31 cellular contexts compared by ENCODE assay signal in the genomic region with DNA sequence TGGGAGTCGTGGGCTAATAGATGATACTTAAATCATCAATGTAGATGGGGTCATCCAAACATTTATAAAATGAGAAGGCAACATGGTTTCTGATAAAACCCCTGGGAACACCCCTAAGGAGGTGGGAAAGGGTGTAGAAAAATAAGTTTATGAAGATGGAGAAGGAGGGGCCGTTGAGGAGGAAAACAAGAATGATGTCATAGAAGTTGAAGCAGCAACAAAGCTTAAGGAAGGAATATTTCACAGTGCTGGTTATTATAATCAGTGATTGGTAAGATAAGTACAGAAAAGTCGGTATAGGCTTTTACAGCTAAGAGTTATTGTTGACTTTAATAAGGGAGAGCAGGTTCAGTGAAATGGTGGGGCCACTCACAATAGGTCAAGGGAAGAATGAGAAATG.
"Had no signal": no experiment of that assay in that cellular context is flagged by ENCODE, and none has a peak within 500 bp of the region (broad histone marks: within the 10 kb centered on the region; RNA-seq: fewer than 3 reads in every experiment).

No MANE protein-coding gene starts in this region.

- H3K36me3 ChIP-seq: ascending aorta, breast epithelium, cardiac muscle cell, colonic mucosa, esophagus squamous epithelium, gastroesophageal sphincter, heart right ventricle had no signal

- H3K27ac Mint-ChIP-seq: activated CD4-positive, alpha-beta memory T cell treated with anti-CD3 and anti-CD28 coated beads for 36 hours; activated CD4-positive, alpha-beta T cell treated with anti-CD3 and anti-CD28 coated beads for 36 hours; activated CD4-positive, alpha-beta T cell treated with anti-CD3 and anti-CD28 coated beads, Interleukin-2, amount 10 ng/mL, durations not matched to agents 24 days and 14 days; activated CD8-positive, alpha-beta memory T cell treated with anti-CD3 and anti-CD28 coated beads, Interleukin-2, amount 10 ng/mL, durations not matched to agents 7 days and 5 days; activated CD8-positive, alpha-beta T cell treated with anti-CD3 and anti-CD28 coated beads, Interleukin-2, amount 10 ng/mL, durations not matched to agents 7 days and 5 days; activated naive CD4-positive, alpha-beta T cell treated with anti-CD3 and anti-CD28 coated beads, Interleukin-2, amount 50 U/mL, for 72 hours; activated naive CD8-positive, alpha-beta T cell treated with anti-CD3 and anti-CD28 coated beads, Interleukin-2, amount 10 ng/mL, durations not matched to agents 7 days and 5 days; activated T-helper 17 cell treated with anti-CD3 and anti-CD28 coated beads, Interleukin-2, amount 50 U/mL, for 72 hours; brain; endodermal cell had no signal

- H3K4me3 Mint-ChIP-seq: activated CD4-positive, alpha-beta memory T cell treated with anti-CD3 and anti-CD28 coated beads for 36 hours; activated CD4-positive, alpha-beta T cell treated with anti-CD3 and anti-CD28 coated beads for 36 hours; activated CD4-positive, alpha-beta T cell treated with anti-CD3 and anti-CD28 coated beads, Interleukin-2, amount 10 ng/mL, durations not matched to agents 24 days and 14 days; activated CD8-positive, alpha-beta memory T cell treated with anti-CD3 and anti-CD28 coated beads, Interleukin-2, amount 10 ng/mL, durations not matched to agents 7 days and 5 days; activated CD8-positive, alpha-beta T cell treated with anti-CD3 and anti-CD28 coated beads, Interleukin-2, amount 10 ng/mL, durations not matched to agents 7 days and 5 days; activated naive CD8-positive, alpha-beta T cell treated with anti-CD3 and anti-CD28 coated beads, Interleukin-2, amount 10 ng/mL, durations not matched to agents 7 days and 5 days; activated T-helper 17 cell treated with anti-CD3 and anti-CD28 coated beads, Interleukin-2, amount 50 U/mL, for 72 hours; brain; endodermal cell had no signal

- H3K9me3 Mint-ChIP-seq: activated CD4-positive, alpha-beta memory T cell treated with anti-CD3 and anti-CD28 coated beads for 36 hours; activated CD4-positive, alpha-beta T cell treated with anti-CD3 and anti-CD28 coated beads, Interleukin-2, amount 10 ng/mL, durations not matched to agents 24 days and 14 days; activated naive CD4-positive, alpha-beta T cell treated with anti-CD3 and anti-CD28 coated beads, Interleukin-2, amount 50 U/mL, for 72 hours; activated naive CD8-positive, alpha-beta T cell treated with anti-CD3 and anti-CD28 coated beads, Interleukin-2, amount 10 ng/mL, durations not matched to agents 7 days and 5 days; activated T-helper 17 cell treated with anti-CD3 and anti-CD28 coated beads, Interleukin-2, amount 50 U/mL, for 72 hours had no signal

- H3K4me1 ChIP-seq: ascending aorta, breast epithelium, colonic mucosa, esophagus squamous epithelium, gastroesophageal sphincter, heart right ventricle had no signal

- H3K4me3 ChIP-seq: ascending aorta, breast epithelium, cardiac muscle cell, colonic mucosa, dorsolateral prefrontal cortex, esophagus squamous epithelium, gastroesophageal sphincter, heart right ventricle had no signal

- ATAC-seq: activated CD4-positive, alpha-beta T cell treated with anti-CD3 and anti-CD28 coated beads for 36 hours; activated CD8-positive, alpha-beta memory T cell treated with anti-CD3 and anti-CD28 coated beads, Interleukin-2, amount 10 ng/mL, durations not matched to agents 7 days and 5 days; activated CD8-positive, alpha-beta T cell treated with anti-CD3 and anti-CD28 coated beads, Interleukin-2, amount 10 ng/mL, durations not matched to agents 7 days and 5 days; activated naive CD4-positive, alpha-beta T cell treated with anti-CD3 and anti-CD28 coated beads, Interleukin-2, amount 50 U/mL, for 72 hours; activated T-helper 17 cell treated with anti-CD3 and anti-CD28 coated beads, Interleukin-2, amount 50 U/mL, for 72 hours; gastroesophageal sphincter; heart right ventricle had no signal

- DNase-seq: activated CD4-positive, alpha-beta memory T cell treated with anti-CD3 and anti-CD28 coated beads for 36 hours; activated CD4-positive, alpha-beta T cell treated with anti-CD3 and anti-CD28 coated beads for 36 hours; activated CD4-positive, alpha-beta T cell treated with anti-CD3 and anti-CD28 coated beads, Interleukin-2, amount 10 ng/mL, durations not matched to agents 24 days and 14 days; activated CD4-positive, CD25-positive, alpha-beta regulatory T cell; activated CD4-positive, CD25-positive, alpha-beta regulatory T cell treated with anti-CD3 and anti-CD28 coated beads, Interleukin-2, amount 50 U/mL, for 72 hours; activated CD8-positive, alpha-beta memory T cell treated with anti-CD3 and anti-CD28 coated beads, Interleukin-2, amount 10 ng/mL, durations not matched to agents 7 days and 5 days; activated CD8-positive, alpha-beta memory T cell treated with anti-CD3 and anti-CD28 coated beads, Interleukin-2, amount 50 U/mL, for 4 hours; activated CD8-positive, alpha-beta T cell treated with anti-CD3 and anti-CD28 coated beads, Interleukin-2, amount 10 ng/mL, durations not matched to agents 7 days and 5 days; activated effector memory CD4-positive, alpha-beta T cell treated with Interleukin-2 at 50 U/mL for 16 hours; activated gamma-delta T cell treated with Interleukin-2 at 50 U/mL for 16 hours; activated naive CD4-positive, alpha-beta T cell treated with Interleukin-2 at 50 U/mL for 16 hours; activated naive CD8-positive, alpha-beta T cell treated with anti-CD3 and anti-CD28 coated beads, Interleukin-2, amount 10 ng/mL, durations not matched to agents 7 days and 5 days; activated T-cell treated with anti-CD3 and anti-CD28 coated beads, Interleukin-2, amount 50 U/mL, for 1 hour; central memory CD4-positive, alpha-beta T cell; cerebellar nuclear complex; colonic mucosa; dorsolateral prefrontal cortex; effector memory CD4-positive, alpha-beta T cell; endodermal cell; esophagus squamous epithelium; foreskin melanocyte; heart right ventricle; T-helper 2 cell had no signal

- H3K9me3 ChIP-seq: ascending aorta, breast epithelium, colonic mucosa, esophagus squamous epithelium, gastroesophageal sphincter, heart right ventricle had no signal

- H3K27ac ChIP-seq: ascending aorta, breast epithelium, cardiac muscle cell, colonic mucosa, dorsolateral prefrontal cortex, epithelial cell of prostate, esophagus squamous epithelium, gastroesophageal sphincter, heart right ventricle had no signal

- H3K27me3 Mint-ChIP-seq: activated CD4-positive, alpha-beta memory T cell treated with anti-CD3 and anti-CD28 coated beads for 36 hours; activated CD4-positive, alpha-beta T cell treated with anti-CD3 and anti-CD28 coated beads for 36 hours had no signal

- H3K4me1 Mint-ChIP-seq: activated CD4-positive, alpha-beta T cell treated with anti-CD3 and anti-CD28 coated beads for 36 hours; activated CD8-positive, alpha-beta memory T cell treated with anti-CD3 and anti-CD28 coated beads, Interleukin-2, amount 10 ng/mL, durations not matched to agents 7 days and 5 days; activated naive CD8-positive, alpha-beta T cell treated with anti-CD3 and anti-CD28 coated beads, Interleukin-2, amount 10 ng/mL, durations not matched to agents 7 days and 5 days; activated T-helper 17 cell treated with anti-CD3 and anti-CD28 coated beads, Interleukin-2, amount 50 U/mL, for 72 hours; brain had no signal

- H3K36me3 Mint-ChIP-seq: activated CD4-positive, alpha-beta memory T cell treated with anti-CD3 and anti-CD28 coated beads for 36 hours; activated CD8-positive, alpha-beta memory T cell treated with anti-CD3 and anti-CD28 coated beads, Interleukin-2, amount 10 ng/mL, durations not matched to agents 7 days and 5 days; activated naive CD4-positive, alpha-beta T cell treated with anti-CD3 and anti-CD28 coated beads, Interleukin-2, amount 50 U/mL, for 72 hours; activated naive CD8-positive, alpha-beta T cell treated with anti-CD3 and anti-CD28 coated beads, Interleukin-2, amount 10 ng/mL, durations not matched to agents 7 days and 5 days; brain had no signal
